ENCODE assay signal across 19 cellular contexts in the genomic region with DNA sequence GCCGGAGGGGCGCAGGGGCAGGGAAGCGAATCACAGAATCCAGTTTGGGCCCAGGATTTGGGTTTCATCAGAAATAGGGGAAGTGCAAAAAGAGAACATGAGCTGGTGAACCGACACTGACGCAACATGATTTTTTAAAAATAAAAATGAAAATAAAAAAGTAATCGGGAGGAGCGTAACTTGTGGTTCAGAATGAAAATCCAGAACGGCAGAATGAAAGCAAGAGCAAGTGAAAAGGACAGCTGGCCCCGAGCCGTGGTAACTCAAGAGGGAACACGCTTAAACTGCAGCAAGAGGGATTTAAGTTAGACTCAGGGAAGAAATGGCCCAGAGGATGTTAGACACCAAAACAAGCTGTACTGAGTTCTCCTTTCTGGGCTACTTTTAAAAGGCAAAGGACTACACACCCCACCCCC. TPM values are rescaled to one million over a fixed set of nuclear protein-coding genes. Genes with fewer than 3 reads are reported as not detected.
DNase-seq lines count a peak whose midpoint lies in the region; ATAC-seq and TF ChIP-seq lines count a peak whose summit lies in the region.
"Had no signal": no experiment of that assay in that cellular context is flagged by ENCODE, and none has a peak within 500 bp of the region (broad histone marks: within the 10 kb centered on the region; RNA-seq: fewer than 3 reads in every experiment).

No MANE protein-coding gene starts in this region.

- peak overlapping the region; percentile 80 for H3K27ac ChIP-seq in neutrophil
- H3K27ac ChIP-seq: prostate gland had no signal

- peak overlapping the region in 1 of 5 donors; percentile 11 for H3K4me3 Mint-ChIP-seq in immature natural killer cell
- H3K4me3 Mint-ChIP-seq: activated CD4-positive, alpha-beta T cell treated with anti-CD3 and anti-CD28 coated beads for 36 hours; activated naive CD4-positive, alpha-beta T cell treated with anti-CD3 and anti-CD28 coated beads for 36 hours; T-helper 2 cell treated with Interferon-gamma antibody and Interleukin-4, amounts not matched to agents 5 μg/mL and 100 μg/mL, for 36 hours had no signal

- H3K4me3 ChIP-seq in GM12865 (ENCODE audit: low read depth, low read length) (no peak overlapping the region), epithelial cell of proximal tubule (ENCODE audit: low read depth, low read length) (peak overlapping the region; percentile 40), neutrophil (ENCODE audit: low read depth in 1 of 2, low read length in 1 of 2) (peak overlapping the region; percentile 29 to 43)
- H3K4me3 ChIP-seq: body of pancreas, HAP-1, prostate gland had no signal

- H3K9me3 ChIP-seq in neutrophil, result no peaks in the 10 kb centered on the region
- H3K9me3 ChIP-seq: body of pancreas, HAP-1, heart right ventricle, prostate gland had no signal

- no peaks in the 10 kb centered on the region for H3K9me3 Mint-ChIP-seq in immature natural killer cell
- H3K9me3 Mint-ChIP-seq: activated naive CD4-positive, alpha-beta T cell treated with anti-CD3 and anti-CD28 coated beads for 36 hours; T-helper 2 cell treated with Interferon-gamma antibody and Interleukin-4, amounts not matched to agents 5 μg/mL and 100 μg/mL, for 36 hours had no signal

- no peak for ATAC-seq in GM19035 (IDR thresholded peaks at IDR 0.05; ENCODE audit: unreplicated experiment)
- ATAC-seq in GM18502 (IDR thresholded peaks at IDR 0.05; ENCODE audit: poor library complexity, unreplicated experiment), result no peak
- ATAC-seq: activated CD4-positive, alpha-beta T cell treated with anti-CD3 and anti-CD28 coated beads for 36 hours had no signal

- peaks cover 0 to 2% of the 10 kb centered on the region in 2 donors for H3K4me1 Mint-ChIP-seq in immature natural killer cell
- H3K4me1 Mint-ChIP-seq: activated CD4-positive, alpha-beta T cell treated with anti-CD3 and anti-CD28 coated beads for 36 hours had no signal

- peaks cover 11 to 16% (median 13%) of the 10 kb centered on the region in 3 donors for H3K27me3 Mint-ChIP-seq in immature natural killer cell (ENCODE audit: low read depth in 3 of 3)

- TF ChIP-seq CTCF in GM12865 (IDR thresholded peaks at IDR 0.05; ENCODE audit: insufficient read depth, low read depth, low read length, missing control alignments), result no peak
- TF ChIP-seq CTCF in epithelial cell of proximal tubule (conservative IDR thresholded peaks at IDR 0.05; ENCODE audit: low read depth, low read length), result no peak
- TF ChIP-seq CTCF in neutrophil (IDR thresholded peaks at IDR 0.05), result no peak

- H3K4me1 ChIP-seq in neutrophil (ENCODE audit: control insufficient read depth in 1 of 2, insufficient read depth in 1 of 2, low read depth in 1 of 2, low read length in 1 of 2), result peaks cover 9 to 38% of the 10 kb centered on the region in 2 experiments
- H3K4me1 ChIP-seq: HAP-1, prostate gland had no signal

- DNase-seq in GM12865 (ENCODE audit: low read depth) (peak; percentile 78), NOMO-1 treated with dmso at 0.1 percent for 144 hours (lab: John Stamatoyannopoulos, UW; ENCODE audit: unreplicated experiment) (peak; percentile 28), epithelial cell of proximal tubule (ENCODE audit: low read depth) (no peak), NAMALWA (ENCODE audit: low spot score) (no peak), immature natural killer cell (no peak)
- DNase-seq: activated CD4-positive, alpha-beta T cell treated with anti-CD3 and anti-CD28 coated beads for 36 hours; activated CD8-positive, alpha-beta memory T cell treated with anti-CD3 and anti-CD28 coated beads, Interleukin-2, amount 50 U/mL, for 48 hours; activated naive CD4-positive, alpha-beta T cell treated with anti-CD3 and anti-CD28 coated beads for 36 hours; NCI-H774 had no signal

- H3K27me3 ChIP-seq in neutrophil, result peaks cover 31% of the 10 kb centered on the region
- H3K27me3 ChIP-seq: body of pancreas had no signal

- H3K27ac Mint-ChIP-seq in immature natural killer cell, result no peak overlapping the region
- H3K27ac Mint-ChIP-seq: activated CD4-positive, alpha-beta T cell treated with anti-CD3 and anti-CD28 coated beads for 36 hours; activated naive CD4-positive, alpha-beta T cell treated with anti-CD3 and anti-CD28 coated beads for 36 hours; T-helper 2 cell treated with Interferon-gamma antibody and Interleukin-4, amounts not matched to agents 5 μg/mL and 100 μg/mL, for 36 hours had no signal

- no peaks in the 10 kb centered on the region for H3K36me3 Mint-ChIP-seq in immature natural killer cell

- H3K36me3 ChIP-seq in neutrophil, result no peaks in the 10 kb centered on the region
- H3K36me3 ChIP-seq: HAP-1, heart right ventricle, prostate gland had no signal

RNA-seq across cellular contexts. Expression of a gene that starts 1.6 kb away (rescaled TPM):
- 0.07 TPM in 1 of 2 replicates, not detected in the other for total RNA-seq in epithelial cell of proximal tubule
- under 1 TPM in 1 of 3 donors, not detected in 2; 0.59 TPM for polyA plus RNA-seq in immature natural killer cell
- total RNA-seq: MCF 10A had no signal
- polyA plus RNA-seq: BJ had no signal

RNA-seq across cellular contexts. Expression of a gene that starts 50.2 kb away (rescaled TPM):
- total RNA-seq in epithelial cell of proximal tubule, result 0.22 TPM in 1 of 2 replicates, not detected in the other
- under 1 TPM in 1 of 3 donors, not detected in 2; 0.16 TPM for polyA plus RNA-seq in immature natural killer cell
- total RNA-seq: activated naive CD4-positive, alpha-beta T cell treated with anti-CD3 and anti-CD28 coated beads for 36 hours; body of pancreas had no signal
- polyA plus RNA-seq: BJ had no signal

Comparison
In these comparisons a context has a peak if more than half of its experiments do, and no peak if none do; other contexts are left out.
1. DNase-seq: peak in GM12865 (single experiment) and NOMO-1 treated with dmso at 0.1 percent for 144 hours (single experiment); none in epithelial cell of proximal tubule (single experiment), NAMALWA (single experiment) and immature natural killer cell (0 of 3).